1 cellular context compared by ENCODE assay signal in the genomic region with DNA sequence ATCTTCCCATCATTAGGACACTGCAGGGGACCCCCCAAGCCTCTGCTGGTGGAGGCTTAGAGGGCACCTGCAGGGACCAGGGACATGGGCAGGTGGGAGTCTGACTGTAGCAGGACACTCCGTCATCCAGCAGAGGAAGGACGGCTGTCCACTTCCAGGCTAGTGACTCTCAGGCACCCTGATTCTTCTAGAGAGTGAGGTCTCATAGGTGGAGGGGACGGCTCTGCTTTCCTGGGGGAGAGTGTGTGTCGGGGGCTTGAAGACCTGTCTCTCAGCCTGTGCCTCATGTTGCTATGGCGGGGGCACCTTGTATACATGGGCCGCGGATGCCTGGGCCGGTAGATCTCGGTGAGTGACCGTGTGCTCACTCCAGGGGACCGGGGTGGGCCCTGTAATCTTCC.
TF ChIP-seq lines count a peak whose summit lies in the region.

No MANE protein-coding gene starts in this region.

TF ChIP-seq in H1, 55 proteins besides CTCF, POLR2A, EP300 and RAD21:
- no peak for TF ChIP-seq ATF3 (IDR thresholded peaks at IDR 0.05; ENCODE audit: insufficient read depth, low read depth, low read length)
- TF ChIP-seq BCL11A (IDR thresholded peaks at IDR 0.05; ENCODE audit: low read depth in 2 of 2, low read length in 2 of 2), result no peak
- no peak for TF ChIP-seq SUZ12 (IDR thresholded peaks at IDR 0.05; ENCODE audit: low read length)
- no peak for TF ChIP-seq RFX5 (IDR thresholded peaks at IDR 0.05; ENCODE audit: borderline replicate concordance, low read depth, low read length)
- TF ChIP-seq POLR2AphosphoS5 (IDR thresholded peaks at IDR 0.05; ENCODE audit: low read depth, low read length), result no peak
- no peak for TF ChIP-seq NANOG (IDR thresholded peaks at IDR 0.05; ENCODE audit: insufficient read depth, low read depth, low read length, poor library complexity, severe bottlenecking)
- TF ChIP-seq KDM1A (IDR thresholded peaks at IDR 0.05; ENCODE audit: borderline replicate concordance, low read length), result no peak
- no peak for TF ChIP-seq CBX8 (IDR thresholded peaks at IDR 0.05; ENCODE audit: borderline replicate concordance, low read depth, low read length)
- no peak for TF ChIP-seq TAF7 (optimal IDR thresholded peaks at IDR 0.05; ENCODE audit: borderline replicate concordance, low read depth, low read length)
